In the genomic region with DNA sequence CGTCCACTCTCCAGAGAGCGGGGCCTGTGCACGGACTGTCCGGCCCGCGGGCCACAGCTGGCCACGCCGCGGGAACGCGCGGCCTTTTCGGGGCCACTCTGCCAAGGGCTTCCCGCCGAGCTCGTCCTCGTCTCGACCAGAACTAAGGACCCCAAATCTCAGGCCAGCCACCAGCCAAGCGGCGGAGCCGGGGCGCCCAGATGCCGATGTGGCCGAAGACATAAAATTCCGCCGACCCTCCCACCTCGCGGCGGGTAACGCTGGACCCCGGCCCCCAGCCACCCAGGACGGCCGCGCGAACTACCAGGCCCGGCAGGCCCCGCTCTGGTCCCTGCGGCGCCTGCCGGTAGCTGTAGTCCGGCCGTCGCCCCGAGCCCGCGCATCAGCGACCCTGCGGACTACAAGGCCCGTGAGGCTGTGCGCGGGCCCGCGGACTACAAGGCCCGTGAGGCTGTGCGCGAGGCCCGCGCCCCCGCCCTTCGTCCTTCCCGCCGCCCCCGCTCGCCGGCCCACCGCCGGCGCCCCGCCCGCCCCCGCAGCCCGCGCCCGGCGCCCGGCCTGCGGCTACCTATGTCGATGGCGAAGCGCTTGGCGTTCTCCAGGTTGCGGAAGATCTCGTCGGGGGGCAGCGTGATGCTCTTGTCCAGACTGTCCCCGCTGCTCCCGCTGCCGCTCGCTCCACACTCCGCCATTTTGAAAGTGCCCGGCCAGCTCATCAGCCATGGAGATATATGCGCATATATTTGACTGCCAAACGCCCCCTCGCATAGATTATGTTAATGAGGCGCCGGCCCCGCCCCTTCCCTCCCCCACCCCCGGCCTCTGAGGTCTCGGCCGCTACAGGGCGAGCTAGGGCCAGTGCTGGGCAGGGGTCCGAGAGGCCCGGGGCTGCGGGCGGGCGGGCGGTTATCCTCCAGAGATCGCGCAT, we compare ENCODE assay signal across 8 cellular contexts. TPM values are rescaled to one million over a fixed set of nuclear protein-coding genes. Genes with fewer than 3 reads are reported as not detected.
A peak's percentile ranks its signal among the peaks of the same experiment; 100 is the strongest.
DNase-seq lines count a peak whose midpoint lies in the region; ATAC-seq, FAIRE-seq and TF ChIP-seq lines count a peak whose summit lies in the region.

A gene (minus strand): TSS at position 701 of the 928 bp plus-strand sequence. CDS start 9 bp downstream, at position 692.

- H3K4me3 Mint-ChIP-seq in CD4-positive, alpha-beta memory T cell, result peak within 1 kb of the TSS; percentile 89 to 97 (median 95)

- H2BK12ac ChIP-seq in H1 (ENCODE audit: low read depth, low read length), result peak within 1 kb of the TSS; percentile 39; the same call in 1 of the 2 replicates

- H3K9me3 Mint-ChIP-seq in CD4-positive, alpha-beta memory T cell, result no peaks in the 10 kb centered on the region

- 0 out of 2 replicates have a peak within 1 kb of the TSS, but pooled peaks have one; percentile 24 for H2AK5ac ChIP-seq in H1 (ENCODE audit: low read depth, low read length)

- H3K18ac ChIP-seq in H1 (ENCODE audit: extremely low read depth, low read length), result peak within 1 kb of the TSS; percentile 62; the same call in 1 of the 2 replicates

- peak; percentile 86 to 90 (median 89) for DNase-seq in CD4-positive, alpha-beta memory T cell
- peak; percentile 81 for DNase-seq in NOMO-1 treated with dmso at 0.1 percent for 144 hours (lab: John Stamatoyannopoulos, UW; ENCODE audit: unreplicated experiment)
- DNase-seq in activated CD8-positive, alpha-beta memory T cell treated with anti-CD3 and anti-CD28 coated beads for 48 hours (ENCODE audit: low read depth in 2 of 3, low spot score in 2 of 3), result peak; percentile 67 to 85 (median 68)
- DNase-seq in H1 (ENCODE audit: low read depth in 1 of 2, low spot score in 2 of 2), result peak; percentile 66 to 88
- peak; percentile 96 for DNase-seq in mesenteric fat pad (ENCODE audit: low spot score)
- DNase-seq in stimulated activated CD8-positive, alpha-beta memory T cell treated with anti-CD3 and anti-CD28 coated beads, Interleukin-15, amount 100 ng/mL, for 1 hour (ENCODE audit: low read depth), result peak; percentile 62

- peaks cover 64% of the 10 kb centered on the region for H3K4me1 ChIP-seq in CD4-positive, alpha-beta memory T cell (ENCODE audit: insufficient read depth, low read length)
- peaks cover 0 to 40% (median 21%) of the 10 kb centered on the region in 4 experiments; a peak in 6 of 7 replicates for H3K4me1 ChIP-seq in H1 (replicated peaks in 1 of 4; ENCODE audit: control insufficient read depth in 3 of 4, insufficient read depth in 4 of 4, low read length in 3 of 4)

- no peak within 1 kb of the TSS for H3K23ac ChIP-seq in H1 (ENCODE audit: insufficient read length)

- peaks cover 33 to 45% of the 10 kb centered on the region in 2 experiments for H4K20me1 ChIP-seq in H1 (replicated peaks in 1 of 2; ENCODE audit: control insufficient read depth in 1 of 2, insufficient read depth in 2 of 2, low read length in 2 of 2)

- no peak within 1 kb of the TSS for H2BK20ac ChIP-seq in H1 (ENCODE audit: low read length)

- peak within 1 kb of the TSS; percentile 95; the same call in 1 of the 2 replicates for H4K8ac ChIP-seq in H1 (ENCODE audit: extremely low read depth, insufficient read depth, low read length)

- H3K14ac ChIP-seq in H1 (ENCODE audit: insufficient read length), result no peak within 1 kb of the TSS

- H3K9ac ChIP-seq in H1 (replicated peaks in 1 of 4; ENCODE audit: extremely low read depth in 1 of 4, low read depth in 3 of 4, low read length in 3 of 4), result peak within 1 kb of the TSS; percentile 34 to 78 (median 68); a peak in 6 of 7 replicates

- no peak within 1 kb of the TSS for H3K4ac ChIP-seq in H1 (replicated peaks; ENCODE audit: insufficient read length, low read depth, low read length)

- H3K36me3 ChIP-seq in CD4-positive, alpha-beta memory T cell (ENCODE audit: insufficient read depth, low read length), result peaks cover 15% of the 10 kb centered on the region
- H3K36me3 ChIP-seq in H1 (ENCODE audit: control insufficient read depth in 2 of 4, insufficient read depth in 4 of 4, low read length in 3 of 4), result peaks cover 0 to 2% (median under 1%) of the 10 kb centered on the region in 4 experiments; a peak in 2 of 8 replicates

- peaks cover 27 to 63% (median 47%) of the 10 kb centered on the region in 4 donors for H3K4me1 Mint-ChIP-seq in CD4-positive, alpha-beta memory T cell

- H3K23me2 ChIP-seq in H1 (ENCODE audit: low read depth, low read length), result peaks cover 7% of the 10 kb centered on the region; the same call in 1 of the 2 replicates

- H3K9me3 ChIP-seq in CD4-positive, alpha-beta memory T cell (ENCODE audit: control insufficient read depth in 1 of 2, low read length in 2 of 2), result no peaks in the 10 kb centered on the region
- no peaks in the 10 kb centered on the region for H3K9me3 ChIP-seq in H1 (ENCODE audit: insufficient read depth in 2 of 2, low read depth in 1 of 2, low read length in 1 of 2)

- peaks cover 6 to 20% of the 10 kb centered on the region in 2 donors for H3K36me3 Mint-ChIP-seq in CD4-positive, alpha-beta memory T cell

- H3K4me3 ChIP-seq in CD4-positive, alpha-beta memory T cell (ENCODE audit: low read length in 2 of 2), result peak within 1 kb of the TSS; percentile 31 to 96
- H3K4me3 ChIP-seq in H1 (ENCODE audit: extremely low read depth in 1 of 4, insufficient read depth in 2 of 4, low read depth in 3 of 4, low read length in 4 of 4), result peak within 1 kb of the TSS; percentile 51 to 94 (median 90)

- peak within 1 kb of the TSS; percentile 86 to 98 (median 97) for H3K27ac Mint-ChIP-seq in CD4-positive, alpha-beta memory T cell

- H3K79me1 ChIP-seq in H1 (ENCODE audit: low read depth, low read length), result peaks cover 27% of the 10 kb centered on the region

- peak; percentile 78 for ATAC-seq in GM19395 (IDR thresholded peaks at IDR 0.05; ENCODE audit: unreplicated experiment)
- peak; percentile 38 for ATAC-seq in HG03558 (IDR thresholded peaks at IDR 0.05; ENCODE audit: extremely low read depth, unreplicated experiment)

- intact Hi-C loops in CD4-positive, alpha-beta memory T cell (cut with micrococcal nuclease), result loop anchor here (1.0 to 5.0 kb wide), 6 partner anchors 21 to 329 kb away; a partner anchor contains a TSS

- WGBS in H1 (ENCODE audit: extremely low coverage in 1 of 2, insufficient coverage in 1 of 2, insufficient read length in 1 of 2, insufficient replicate concordance in 2 of 2, low coverage in 1 of 2, low lambda C conversion rate in 2 of 2, missing lambda C conversion rate in 1 of 2), 2 experiments, result 2% methylated on average over 38 of the region's 109 CpGs; no CpG with 5 or more reads in 1 of the 2 experiments

- H3K79me2 ChIP-seq in H1 (ENCODE audit: control insufficient read depth in 1 of 2, insufficient read depth in 2 of 2, low read length in 2 of 2), result peaks cover 14 to 44% of the 10 kb centered on the region in 2 experiments

- no peak; a peak in 1 of 4 replicates for TF ChIP-seq RAD21 in H1 (IDR thresholded peaks at IDR 0.05 in 1 of 2, conservative IDR thresholded peaks at IDR 0.05 in 1 of 2; ENCODE audit: low read depth in 2 of 2, low read length in 2 of 2)

- H4K5ac ChIP-seq in H1 (ENCODE audit: insufficient read length, low read depth, low read length), result peak within 1 kb of the TSS; percentile 95

- no peak within 1 kb of the TSS for H2BK15ac ChIP-seq in H1 (ENCODE audit: low read length)

- no peak for FAIRE-seq in H1 (lab: Jason Lieb, UNC)

- no peak within 1 kb of the TSS for H4K91ac ChIP-seq in H1 (replicated peaks; ENCODE audit: insufficient read length, low read length)

- no peak within 1 kb of the TSS for H2AFZ ChIP-seq in H1 (ENCODE audit: low read length)

- H3K56ac ChIP-seq in H1 (replicated peaks; ENCODE audit: insufficient read length, low read depth, low read length), result no peak within 1 kb of the TSS

- peaks cover 9% of the 10 kb centered on the region for H3K27me3 ChIP-seq in CD4-positive, alpha-beta memory T cell (ENCODE audit: insufficient read depth, low read length)
- H3K27me3 ChIP-seq in H1 (replicated peaks in 1 of 4; ENCODE audit: control insufficient read depth in 3 of 4, extremely low read depth in 1 of 4, insufficient read depth in 3 of 4, low read length in 3 of 4), result peaks cover 22 to 45% (median 42%) of the 10 kb centered on the region in 4 experiments

- peak within 1 kb of the TSS; percentile 78 to 94 for H3K4me2 ChIP-seq in H1 (ENCODE audit: insufficient read depth in 1 of 2, low read depth in 2 of 2, low read length in 2 of 2)

- no peak for TF ChIP-seq EP300 in H1 (IDR thresholded peaks at IDR 0.05; ENCODE audit: borderline replicate concordance in 1 of 2, low read depth in 2 of 2, low read length in 2 of 2)

- H2BK120ac ChIP-seq in H1 (replicated peaks; ENCODE audit: low read depth, low read length), result no peak within 1 kb of the TSS

- no peak within 1 kb of the TSS for H2BK5ac ChIP-seq in H1 (ENCODE audit: low read depth, low read length)

- TF ChIP-seq POLR2A in H1 (IDR thresholded peaks at IDR 0.05; ENCODE audit: control extremely low read depth in 1 of 2, low read depth in 2 of 2, low read length in 2 of 2), result peak in 1 of 2 experiments; percentile 88; a peak in 2 of 3 replicates

- no peak for TF ChIP-seq CTCF in H1 (IDR thresholded peaks at IDR 0.05; ENCODE audit: control extremely low read depth in 1 of 3, insufficient read depth in 1 of 3, low read depth in 1 of 3, low read length in 3 of 3)

- CTCF ChIA-PET in CD4-positive, alpha-beta memory T cell (lab: Charles Lee; ENCODE audit: partially characterized antibody), result interaction anchor here (1.0 to 4.2 kb wide), 8 partner anchors 13 to 331 kb away, joined by 3 to 40 read pairs (median 6); a partner anchor contains a TSS
- CTCF ChIA-PET in H1 (lab: Charles Lee; ENCODE audit: partially characterized antibody), result interaction anchor here (0.7 to 4.9 kb wide), 8 partner anchors 9 to 792 kb away, joined by 3 to 27 read pairs (median 3); no protein-coding TSS in a partner anchor

- peak within 1 kb of the TSS; percentile 86 for H3K27ac ChIP-seq in CD4-positive, alpha-beta memory T cell (ENCODE audit: low read depth, low read length)
- peak within 1 kb of the TSS; percentile 60; the same call in 1 of the 2 replicates for H3K27ac ChIP-seq in H1 (ENCODE audit: low read depth, low read length)

- POLR2A ChIA-PET in CD4-positive, alpha-beta memory T cell (lab: Charles Lee; ENCODE audit: partially characterized antibody), result interaction anchor here (0.6 to 13.2 kb wide), 21 partner anchors 9 to 331 kb away, joined by 3 to 367 read pairs (median 6); a partner anchor contains a TSS
- POLR2A ChIA-PET in H1 (lab: Charles Lee; ENCODE audit: partially characterized antibody), result interaction anchor here (0.8 to 3.2 kb wide), 12 partner anchors 9 to 542 kb away, joined by 3 to 13 read pairs (median 4); a partner anchor contains a TSS

- peaks cover 5 to 11% of the 10 kb centered on the region in 2 donors for H3K27me3 Mint-ChIP-seq in CD4-positive, alpha-beta memory T cell

RNA-seq across cellular contexts. Expression of the gene that starts here (rescaled TPM):
- total RNA-seq in CD4-positive, alpha-beta memory T cell, result 10 to 100 TPM; 88.9 to 93.7 TPM
- polyA plus RNA-seq in CD4-positive, alpha-beta memory T cell, result 10 to 100 TPM; 10.6 to 24.4 TPM
- total RNA-seq in H1 (2021; fragmentation: NEBNext Ultra II Directional; extraction: Animal tissue kit (Norgen Biotek cat#: 25700)), result 29.7 and 35.4 TPM in 2 replicates
- polyA plus RNA-seq in H1 (2011; rRNA removed), result 20.1 and 24.4 TPM in 2 replicates
- 24.0 TPM for polyA plus RNA-seq in H1 (2011; cell fraction: cytosol; rRNA removed)
- polyA plus RNA-seq in H1 (2011; cell fraction: nucleus; rRNA removed), result 110 TPM
- 20.2 to 27.0 TPM (median 21.6 TPM) in 4 replicates for polyA plus RNA-seq in H1 (2012, experiment 1 of 2)
- 14.8 TPM for polyA plus RNA-seq in H1 (2012, experiment 2 of 2)
- polyA plus RNA-seq in H1 (2013, experiment 1 of 2), result 12.0 TPM
- 11.1 TPM for polyA plus RNA-seq in H1 (2013, experiment 2 of 2)
- 24.4 and 25.4 TPM in 2 replicates for polyA minus RNA-seq in H1 (2011; rRNA and poly(A)+ RNA removed)
- 24.7 TPM for polyA minus RNA-seq in H1 (2011; cell fraction: cytosol; rRNA and poly(A)+ RNA removed)
- polyA minus RNA-seq in H1 (2011; cell fraction: nucleus; rRNA and poly(A)+ RNA removed), result 116 TPM
- 23.0 TPM for total RNA-seq in mesenteric fat pad

Comparison
In these comparisons a context has a peak if more than half of its experiments do, and no peak if none do; other contexts are left out.
1. Peak in every context shown above with its lines: DNase-seq, ATAC-seq, H3K4me3 ChIP-seq and H3K27ac ChIP-seq.